ENCODE assay signal across 22 cellular contexts in genomic region chr5:30502277-30502676, GRCh38.
A peak's percentile ranks its signal among the peaks of the same experiment; 100 is the strongest.
DNase-seq lines count a peak whose midpoint lies in the region; ATAC-seq, FAIRE-seq and TF ChIP-seq lines count a peak whose summit lies in the region.
"Had no signal": no experiment of that assay in that cellular context is flagged by ENCODE, and none has a peak within 500 bp of the region (broad histone marks: within the 10 kb centered on the region; RNA-seq: fewer than 3 reads in every experiment).

No MANE protein-coding gene starts in this region.

- TF ChIP-seq CTCF in choroid plexus epithelial cell (conservative IDR thresholded peaks at IDR 0.05; ENCODE audit: low read depth, low read length), result no peak
- TF ChIP-seq CTCF in progenitor cell of endocrine pancreas (IDR thresholded peaks at IDR 0.05; ENCODE audit: unreplicated experiment), result no peak

- no peak for ATAC-seq in activated naive CD4-positive, alpha-beta T cell treated with anti-CD3 and anti-CD28 coated beads, Interleukin-2, amount 50 U/mL, for 72 hours
- ATAC-seq: esophagus mucosa; GM12878; heart left ventricle; naive thymus-derived CD8-positive, alpha-beta T cell had no signal

- DNase-seq in HS-5 (ENCODE audit: low read depth) (peak; percentile 59), RPMI7951 (ENCODE audit: low read depth) (peak; percentile 42), choroid plexus epithelial cell (ENCODE audit: low read depth) (peak; percentile 80), progenitor cell of endocrine pancreas (ENCODE audit: low spot score, unreplicated experiment) (no peak), GM12891 (ENCODE audit: insufficient read length, low spot score) (no peak), head of caudate nucleus (no peak)
- no peak for DNase-seq in activated naive CD4-positive, alpha-beta T cell treated with anti-CD3 and anti-CD28 coated beads, Interleukin-2, amount 50 U/mL, for 72 hours (ENCODE audit: low spot score in 2 of 2)
- DNase-seq: activated CD4-positive, alpha-beta T cell treated with anti-CD3 and anti-CD28 coated beads for 4 hours; activated effector memory CD4-positive, alpha-beta T cell treated with anti-CD3 and anti-CD28 coated beads, Interleukin-2, amount 50 U/mL, for 16 hours; anterior cingulate cortex; COR-L47; GOT3; heart left ventricle; immature natural killer cell; naive thymus-derived CD8-positive, alpha-beta T cell; NCI-H1930; NCI-H510A; T1000 had no signal

- no peaks in the 10 kb centered on the region for H3K27me3 Mint-ChIP-seq in progenitor cell of endocrine pancreas
- H3K27me3 Mint-ChIP-seq: memory B cell; naive thymus-derived CD8-positive, alpha-beta T cell had no signal

- no peak for TF ChIP-seq POLR2A in GM12891 (IDR thresholded peaks at IDR 0.05; ENCODE audit: low read depth, low read length)

- H3K4me3 ChIP-seq in choroid plexus epithelial cell (ENCODE audit: low read depth, low read length), result no peak overlapping the region
- H3K4me3 ChIP-seq: GM12878, heart left ventricle, SJSA1 had no signal

- H3K36me3 Mint-ChIP-seq in progenitor cell of endocrine pancreas (ENCODE audit: insufficient read depth), result peaks cover 3% of the 10 kb centered on the region
- no peaks in the 10 kb centered on the region for H3K36me3 Mint-ChIP-seq in activated naive CD4-positive, alpha-beta T cell treated with anti-CD3 and anti-CD28 coated beads, Interleukin-2, amount 50 U/mL, for 72 hours
- H3K36me3 Mint-ChIP-seq: memory B cell; naive thymus-derived CD8-positive, alpha-beta T cell had no signal

- peak overlapping the region; percentile 17 for H3K27ac Mint-ChIP-seq in progenitor cell of endocrine pancreas
- no peak overlapping the region for H3K27ac Mint-ChIP-seq in activated naive CD4-positive, alpha-beta T cell treated with anti-CD3 and anti-CD28 coated beads, Interleukin-2, amount 50 U/mL, for 72 hours
- H3K27ac Mint-ChIP-seq: immature natural killer cell; memory B cell; naive thymus-derived CD8-positive, alpha-beta T cell had no signal

- intact Hi-C loops in head of caudate nucleus (cut with DNase I), result no loop called here

- peaks cover 17% of the 10 kb centered on the region for H3K9me3 Mint-ChIP-seq in progenitor cell of endocrine pancreas (ENCODE audit: low read depth)
- peaks cover 6 to 22% of the 10 kb centered on the region in 2 donors for H3K9me3 Mint-ChIP-seq in activated naive CD4-positive, alpha-beta T cell treated with anti-CD3 and anti-CD28 coated beads, Interleukin-2, amount 50 U/mL, for 72 hours

- H3K4me3 Mint-ChIP-seq in progenitor cell of endocrine pancreas (ENCODE audit: low read depth), result no peak overlapping the region
- H3K4me3 Mint-ChIP-seq: immature natural killer cell; memory B cell; naive thymus-derived CD8-positive, alpha-beta T cell had no signal

- FAIRE-seq in GM12891 (lab: Jason Lieb, UNC), result no peak
- FAIRE-seq: GM12878 had no signal

- peaks cover 36% of the 10 kb centered on the region for H3K4me1 Mint-ChIP-seq in progenitor cell of endocrine pancreas (ENCODE audit: low read depth)
- H3K4me1 Mint-ChIP-seq: immature natural killer cell; memory B cell; naive thymus-derived CD8-positive, alpha-beta T cell had no signal

TF ChIP-seq in GM12891, 5 proteins besides CTCF, POLR2A, EP300 and RAD21:
- TF ChIP-seq PAX5 (IDR thresholded peaks at IDR 0.05; ENCODE audit: insufficient read depth, low read length, severe bottlenecking) (no peak), TAF1 (IDR thresholded peaks at IDR 0.05; ENCODE audit: low read depth, low read length) (no peak), POLR2AphosphoS5 (IDR thresholded peaks at IDR 0.05; ENCODE audit: low read depth, low read length) (no peak), POU2F2 (IDR thresholded peaks at IDR 0.05; ENCODE audit: low read depth, low read length) (no peak), SPI1 (IDR thresholded peaks at IDR 0.05; ENCODE audit: low read depth, low read length) (no peak)

Comparison
In these comparisons a context has a peak if more than half of its experiments do, and no peak if none do; other contexts are left out.
1. DNase-seq: peak in HS-5 (single experiment), RPMI7951 (single experiment) and choroid plexus epithelial cell (single experiment); none in progenitor cell of endocrine pancreas (single experiment), GM12891 (single experiment), activated naive CD4-positive, alpha-beta T cell treated with anti-CD3 and anti-CD28 coated beads, Interleukin-2, amount 50 U/mL, for 72 hours (0 of 2) and head of caudate nucleus (0 of 42).